Comparison of ENCODE assay signal across 13 cellular contexts in genomic region chr1:35885961-35886558, GRCh38. TPM values are rescaled to one million over a fixed set of nuclear protein-coding genes. Genes with fewer than 3 reads are reported as not detected.
DNase-seq lines count a peak whose midpoint lies in the region; ATAC-seq, FAIRE-seq and TF ChIP-seq lines count a peak whose summit lies in the region.
"Had no signal": no experiment of that assay in that cellular context is flagged by ENCODE, and none has a peak within 500 bp of the region (broad histone marks: within the 10 kb centered on the region; RNA-seq: fewer than 3 reads in every experiment).

No MANE protein-coding gene starts in this region.

- H3K27ac Mint-ChIP-seq in brain (peak overlapping the region; percentile 80 to 93 (median 92)), neural crest cell (ENCODE audit: unreplicated experiment) (peak overlapping the region; percentile 52)

- peak; percentile 53 for DNase-seq in D341Med (ENCODE audit: low spot score)
- peak; percentile 18 for DNase-seq in NB4 (ENCODE audit: low read depth)
- DNase-seq in neural crest cell (ENCODE audit: low read depth, low spot score) = peak; percentile 64
- DNase-seq in HTR-8/SVneo (ENCODE audit: insufficient read length, low spot score) = no peak
- DNase-seq in KBM-7 = no peak
- DNase-seq in RKO (ENCODE audit: low spot score) = no peak
- DNase-seq: activated gamma-delta T cell treated with Interleukin-2 at 50 U/mL for 16 hours; mammary epithelial cell; NCI-H1105 treated with DMSO at 0.1 percent for 48 hours; stimulated activated CD4-positive, alpha-beta T cell treated with anti-CD3 and anti-CD28 coated beads, Interleukin-4, amount 100 ng/mL, for 24 hours; T-helper 17 cell had no signal

- in situ Hi-C loops in KBM-7 (cut with MboI; ENCODE audit: low pct_unique_long_range_greater_than_20kb, low sequenced_read_pairs) = no loop called here

- TF ChIP-seq CTCF in NB4 (IDR thresholded peaks at IDR 0.05; ENCODE audit: low read depth, low read length) = no peak
- TF ChIP-seq CTCF in brain (conservative IDR thresholded peaks at IDR 0.05) = no peak
- no peak for TF ChIP-seq CTCF in neural crest cell (conservative IDR thresholded peaks at IDR 0.05)

- H3K27me3 Mint-ChIP-seq in brain (peaks cover 3% of the 10 kb centered on the region), neural crest cell (ENCODE audit: low read depth) (no peaks in the 10 kb centered on the region)
- H3K27me3 Mint-ChIP-seq: T-helper 17 cell had no signal

- H3K4me3 ChIP-seq in NB4 (ENCODE audit: low read depth, low read length) = no peak overlapping the region

- H3K9me3 Mint-ChIP-seq in brain = no peaks in the 10 kb centered on the region
- H3K9me3 Mint-ChIP-seq in neural crest cell = no peaks in the 10 kb centered on the region

- peak overlapping the region; percentile 83 to 97 (median 97) for H3K4me3 Mint-ChIP-seq in brain
- H3K4me3 Mint-ChIP-seq in neural crest cell = peak overlapping the region; percentile 87

- ATAC-seq in GM21423 (IDR thresholded peaks at IDR 0.05; ENCODE audit: unreplicated experiment) = no peak
- ATAC-seq: T-helper 17 cell had no signal

- TF ChIP-seq POLR2A in NB4 (IDR thresholded peaks at IDR 0.05; ENCODE audit: extremely low read depth, insufficient read length) = no peak

- no peak for FAIRE-seq in HTR-8/SVneo (lab: Jason Lieb, UNC)

- H3K4me1 Mint-ChIP-seq in brain = peaks cover 49% of the 10 kb centered on the region
- H3K4me1 Mint-ChIP-seq in neural crest cell = peaks cover 48% of the 10 kb centered on the region

- H3K36me3 Mint-ChIP-seq in brain (peaks cover 26% of the 10 kb centered on the region), neural crest cell (ENCODE audit: low read depth) (peaks cover 7% of the 10 kb centered on the region)

RNA-seq across cellular contexts. Expression of gene AGO1, which starts 3.1 kb away (rescaled TPM):
- 13.7 TPM for polyA plus RNA-seq in brain (ENCODE audit: insufficient read depth, low read depth, low replicate concordance)
- 61.5 and 65.3 TPM in 2 replicates for total RNA-seq in neural crest cell

RNA-seq across cellular contexts. Expression of gene AGO3, which starts 44.8 kb away (rescaled TPM):
- polyA plus RNA-seq in brain (ENCODE audit: insufficient read depth, low read depth, low replicate concordance) = 4.8 TPM
- 27.9 and 29.2 TPM in 2 replicates for total RNA-seq in neural crest cell

Comparison
In these comparisons a context has a peak if more than half of its experiments do, and no peak if none do; other contexts are left out.
1. DNase-seq: peak in D341Med (single experiment), NB4 (single experiment) and neural crest cell (single experiment); none in HTR-8/SVneo (single experiment), KBM-7 (single experiment) and RKO (single experiment).